Comparison of ENCODE assay signal across 20 cellular contexts in genomic region chr5:124760608-124761390, GRCh38. TPM values are rescaled to one million over a fixed set of nuclear protein-coding genes. Genes with fewer than 3 reads are reported as not detected.
"Had no signal": no experiment of that assay in that cellular context is flagged by ENCODE, and none has a peak within 500 bp of the region (broad histone marks: within the 10 kb centered on the region; RNA-seq: fewer than 3 reads in every experiment).

No MANE protein-coding gene starts in this region.

- H3K27me3 Mint-ChIP-seq: activated B cell treated with CpG ODN at 0.5 μM for 24 hours; activated CD8-positive, alpha-beta T cell treated with anti-CD3 and anti-CD28 coated beads for 36 hours; central memory CD8-positive, alpha-beta T cell; naive B cell; T-cell had no signal

- H3K36me3 Mint-ChIP-seq: naive B cell; stimulated activated effector memory CD8-positive, alpha-beta T cell treated with anti-CD3 and anti-CD28 coated beads, Interleukin-12 subunit alpha, Interleukin-12 subunit beta, amount 100 ng/mL, for 72 hours; T-cell had no signal

- H3K4me1 Mint-ChIP-seq: activated B cell treated with CpG ODN at 0.5 μM for 24 hours; central memory CD8-positive, alpha-beta T cell; naive B cell; stimulated activated effector memory CD8-positive, alpha-beta T cell treated with anti-CD3 and anti-CD28 coated beads, Interleukin-12 subunit alpha, Interleukin-12 subunit beta, amount 100 ng/mL, for 72 hours; T-cell had no signal

- H3K27me3 ChIP-seq: ascending aorta, colonic mucosa, left lung, sigmoid colon, stomach, upper lobe of right lung had no signal

- H3K4me1 ChIP-seq: colonic mucosa, left lung, upper lobe of right lung had no signal

- H3K36me3 ChIP-seq: ascending aorta, colonic mucosa, left lung, sigmoid colon, stomach, thoracic aorta, upper lobe of right lung had no signal

- H3K9me3 Mint-ChIP-seq: activated B cell treated with CpG ODN at 0.5 μM for 24 hours; activated CD8-positive, alpha-beta T cell treated with anti-CD3 and anti-CD28 coated beads for 36 hours; endodermal cell; naive B cell had no signal

- ATAC-seq: activated CD8-positive, alpha-beta T cell treated with anti-CD3 and anti-CD28 coated beads for 36 hours; activated T-cell treated with anti-CD3 and anti-CD28 coated beads, Interleukin-2, amount 50 U/mL, for 4 hours; left lung; mucosa of descending colon; stimulated activated effector memory CD8-positive, alpha-beta T cell treated with anti-CD3 and anti-CD28 coated beads, Interleukin-12 subunit alpha, Interleukin-12 subunit beta, amount 100 ng/mL, for 72 hours; T-cell; upper lobe of right lung had no signal

- H3K4me3 Mint-ChIP-seq: activated B cell treated with CpG ODN at 0.5 μM for 24 hours; activated CD8-positive, alpha-beta T cell treated with anti-CD3 and anti-CD28 coated beads for 36 hours; activated T-cell treated with anti-CD3 and anti-CD28 coated beads, Interleukin-2, amount 50 U/mL, for 4 hours; central memory CD8-positive, alpha-beta T cell; endodermal cell; naive B cell; stimulated activated effector memory CD8-positive, alpha-beta T cell treated with anti-CD3 and anti-CD28 coated beads, Interleukin-12 subunit alpha, Interleukin-12 subunit beta, amount 100 ng/mL, for 72 hours; T-cell had no signal

- H3K27ac Mint-ChIP-seq: activated B cell treated with CpG ODN at 0.5 μM for 24 hours; activated CD8-positive, alpha-beta T cell treated with anti-CD3 and anti-CD28 coated beads for 36 hours; endodermal cell; naive B cell; stimulated activated effector memory CD8-positive, alpha-beta T cell treated with anti-CD3 and anti-CD28 coated beads, Interleukin-12 subunit alpha, Interleukin-12 subunit beta, amount 100 ng/mL, for 72 hours; T-cell had no signal

- DNase-seq: activated B cell treated with CpG ODN at 0.5 μM for 24 hours; activated CD4-positive, alpha-beta T cell treated with anti-CD3 and anti-CD28 coated beads for 48 hours; activated CD8-positive, alpha-beta T cell treated with anti-CD3 and anti-CD28 coated beads for 36 hours; activated naive CD4-positive, alpha-beta T cell treated with anti-CD3 and anti-CD28 coated beads, Interleukin-2, amount 50 U/mL, for 16 hours; activated T-cell treated with anti-CD3 and anti-CD28 coated beads, Interleukin-2, amount 50 U/mL, for 4 hours; colonic mucosa; endodermal cell; foreskin fibroblast; left lung; mucosa of descending colon; naive B cell; sigmoid colon; stimulated activated CD4-positive, alpha-beta T cell treated with anti-CD3 and anti-CD28 coated beads, Interleukin-4, amount 100 ng/mL, for 24 hours; stomach; T-cell; upper lobe of right lung had no signal

- H3K9me3 ChIP-seq: ascending aorta, colonic mucosa, left lung, mucosa of descending colon, sigmoid colon, stomach, thoracic aorta, upper lobe of right lung had no signal

- H3K4me3 ChIP-seq: ascending aorta, colonic mucosa, left lung, mucosa of descending colon, sigmoid colon, stomach, thoracic aorta, upper lobe of right lung had no signal

RNA-seq across cellular contexts. Expression of gene ZNF608, which starts 14.4 kb away (rescaled TPM):
- total RNA-seq: activated CD8-positive, alpha-beta T cell treated with anti-CD3 and anti-CD28 coated beads for 36 hours had no signal
